ENCODE assay signal across 17 cellular contexts in genomic region chrX:112834976-112835375, GRCh38. TPM values are rescaled to one million over a fixed set of nuclear protein-coding genes. Genes with fewer than 3 reads are reported as not detected.
A peak's percentile ranks its signal among the peaks of the same experiment; 100 is the strongest.
DNase-seq lines count a peak whose midpoint lies in the region; ATAC-seq and TF ChIP-seq lines count a peak whose summit lies in the region.
"Had no signal": no experiment of that assay in that cellular context is flagged by ENCODE, and none has a peak within 500 bp of the region (broad histone marks: within the 10 kb centered on the region; RNA-seq: fewer than 3 reads in every experiment).

No MANE protein-coding gene starts in this region.

- peaks cover 0 to 4% (median 3%) of the 10 kb centered on the region in 5 experiments for H3K9me3 Mint-ChIP-seq in brain
- H3K9me3 Mint-ChIP-seq: CD4-positive, alpha-beta T cell; T-helper 1 cell treated with Interleukin-12 subunit alpha and Interleukin-12 subunit beta and Interleukin-4 antibody, amounts not matched to agents 30 μg/mL and 1 μg/mL, for 36 hours had no signal

- DNase-seq in GM23248 (no peak), NCI-H82 (lab: John Stamatoyannopoulos, UW) (peak; percentile 83), psoas muscle (no peak), kidney tubule cell (ENCODE audit: low spot score) (no peak), COLO829 (ENCODE audit: low spot score) (no peak), GM13976 (ENCODE audit: low spot score) (no peak)
- DNase-seq: CD4-positive, alpha-beta T cell; DMS79; KG1; NCI-H1694; NCI-H2107; NCI-H774 had no signal

- H3K4me3 ChIP-seq in GM23248 (peak overlapping the region; percentile 48; the same call in 1 of the 2 replicates), psoas muscle (peak overlapping the region; percentile 4)
- H3K4me3 ChIP-seq: GM23338 had no signal

- in situ Hi-C loops in GM23248 (cut with MboI) = no loop called here
- in situ Hi-C loops in GM13976 (cut with MboI; ENCODE audit: low sequenced_read_pairs, unreplicated experiment) = no loop called here

- H3K36me3 ChIP-seq in GM23248 (ENCODE audit: low read depth) (no peaks in the 10 kb centered on the region), psoas muscle (ENCODE audit: insufficient read depth in 1 of 2, low read depth in 1 of 2) (no peaks in the 10 kb centered on the region)

- H4K20me1 ChIP-seq in GM23248 (ENCODE audit: insufficient read depth) = no peaks in the 10 kb centered on the region

- H3K9me2 ChIP-seq in GM23248 (ENCODE audit: insufficient read depth) = no peaks in the 10 kb centered on the region

- H3K79me2 ChIP-seq in GM23248 (ENCODE audit: insufficient read depth) = no peaks in the 10 kb centered on the region

- H3K9ac ChIP-seq in GM23248 = no peak overlapping the region

- H3K27me3 ChIP-seq in GM23248 (replicated peaks; ENCODE audit: insufficient read depth) = no peaks in the 10 kb centered on the region
- peaks cover 0 to 18% (median 0%) of the 10 kb centered on the region in 3 donors for H3K27me3 ChIP-seq in psoas muscle (ENCODE audit: insufficient read depth in 3 of 3, low read length in 2 of 3)

- intact Hi-C loops in psoas muscle (cut with DNase I) = no loop called here

- peaks cover 17% of the 10 kb centered on the region for H3K36me3 Mint-ChIP-seq in brain

- H3K27ac Mint-ChIP-seq in brain = peak overlapping the region in 3 of 5 experiments; percentile 52 to 67 (median 65)
- H3K27ac Mint-ChIP-seq: B cell; CD4-positive, alpha-beta T cell; GM23338; T-helper 1 cell treated with Interleukin-12 subunit alpha and Interleukin-12 subunit beta and Interleukin-4 antibody, amounts not matched to agents 30 μg/mL and 1 μg/mL, for 36 hours had no signal

- 87 to 100% methylated on average over 1 of the region's 1 CpG for WGBS in GM23248 (ENCODE audit: low coverage in 1 of 2, low lambda C conversion rate in 2 of 2, missing lambda C conversion rate in 2 of 2), 2 experiments
- 32 to 52% (median 33%) methylated on average over 1 of the region's 1 CpG for WGBS in psoas muscle, 3 donors

- peaks cover 8% of the 10 kb centered on the region; the same call in 1 of the 2 replicates for H3F3A ChIP-seq in GM23248 (ENCODE audit: insufficient read depth)

- H3K27me3 Mint-ChIP-seq in brain = peaks cover 5% of the 10 kb centered on the region
- H3K27me3 Mint-ChIP-seq: B cell; CD4-positive, alpha-beta T cell had no signal

- H3K4me3 Mint-ChIP-seq in brain = peak overlapping the region in 2 of 5 experiments; percentile 64 to 70
- H3K4me3 Mint-ChIP-seq: B cell; CD4-positive, alpha-beta T cell; GM23338; T-helper 1 cell treated with Interleukin-12 subunit alpha and Interleukin-12 subunit beta and Interleukin-4 antibody, amounts not matched to agents 30 μg/mL and 1 μg/mL, for 36 hours had no signal

- ATAC-seq in psoas muscle = peak; percentile 32 to 77 (median 69)
- ATAC-seq: GM23338, Panc1 had no signal

- H3K4me1 Mint-ChIP-seq in brain = peaks cover 80% of the 10 kb centered on the region

- H3K9me3 ChIP-seq in GM23248 (ENCODE audit: low read depth) = no peaks in the 10 kb centered on the region
- no peaks in the 10 kb centered on the region for H3K9me3 ChIP-seq in psoas muscle

- peak overlapping the region; percentile 75 for H3K4me2 ChIP-seq in GM23248 (ENCODE audit: unreplicated experiment)
- H3K4me2 ChIP-seq: GM23338 had no signal

- H2AFZ ChIP-seq in GM23248 = no peak overlapping the region
- H2AFZ ChIP-seq: GM23338 had no signal

- H3K4me1 ChIP-seq in GM23248 (ENCODE audit: insufficient read depth) = peaks cover 17% of the 10 kb centered on the region; the same call in 1 of the 2 replicates
- peaks cover 18% of the 10 kb centered on the region for H3K4me1 ChIP-seq in psoas muscle

- H3K27ac ChIP-seq in GM23248 = no peak overlapping the region
- peak overlapping the region; percentile 70 for H3K27ac ChIP-seq in psoas muscle

- no peak for TF ChIP-seq CTCF in brain (conservative IDR thresholded peaks at IDR 0.05)
- TF ChIP-seq CTCF in psoas muscle (IDR thresholded peaks at IDR 0.05) = no peak
- no peak for TF ChIP-seq CTCF in GM13976 (IDR thresholded peaks at IDR 0.05; ENCODE audit: borderline replicate concordance, control extremely low read depth, extremely low read depth, insufficient read depth, missing control alignments)

RNA-seq across cellular contexts. Expression of gene AMOT, which starts 5.7 kb away (rescaled TPM):
- 1.5 and 2.5 TPM in 2 replicates for total RNA-seq in GM23248 (2014; rRNA removed; shearing (Covaris generic))
- polyA plus RNA-seq in GM23248 (2016; fragmentation: Nextera tagmentation; extraction: Ambion mirVana) = 2.2 and 3.0 TPM in 2 replicates
- 8.6 TPM for polyA plus RNA-seq in brain (ENCODE audit: insufficient read depth, low read depth, low replicate concordance)
- 100 to 1,000 TPM in 3 of 4 donors, 10 to 100 TPM in 1; 72.6 to 148 (median 143) TPM for total RNA-seq in psoas muscle
- 10 to 100 TPM in 1 of 3 donors, 1 to 10 TPM in 2; 2.5 to 21.0 (median 9.5) TPM for polyA plus RNA-seq in psoas muscle
